ENCODE assay signal across 10 cellular contexts in the genomic region with DNA sequence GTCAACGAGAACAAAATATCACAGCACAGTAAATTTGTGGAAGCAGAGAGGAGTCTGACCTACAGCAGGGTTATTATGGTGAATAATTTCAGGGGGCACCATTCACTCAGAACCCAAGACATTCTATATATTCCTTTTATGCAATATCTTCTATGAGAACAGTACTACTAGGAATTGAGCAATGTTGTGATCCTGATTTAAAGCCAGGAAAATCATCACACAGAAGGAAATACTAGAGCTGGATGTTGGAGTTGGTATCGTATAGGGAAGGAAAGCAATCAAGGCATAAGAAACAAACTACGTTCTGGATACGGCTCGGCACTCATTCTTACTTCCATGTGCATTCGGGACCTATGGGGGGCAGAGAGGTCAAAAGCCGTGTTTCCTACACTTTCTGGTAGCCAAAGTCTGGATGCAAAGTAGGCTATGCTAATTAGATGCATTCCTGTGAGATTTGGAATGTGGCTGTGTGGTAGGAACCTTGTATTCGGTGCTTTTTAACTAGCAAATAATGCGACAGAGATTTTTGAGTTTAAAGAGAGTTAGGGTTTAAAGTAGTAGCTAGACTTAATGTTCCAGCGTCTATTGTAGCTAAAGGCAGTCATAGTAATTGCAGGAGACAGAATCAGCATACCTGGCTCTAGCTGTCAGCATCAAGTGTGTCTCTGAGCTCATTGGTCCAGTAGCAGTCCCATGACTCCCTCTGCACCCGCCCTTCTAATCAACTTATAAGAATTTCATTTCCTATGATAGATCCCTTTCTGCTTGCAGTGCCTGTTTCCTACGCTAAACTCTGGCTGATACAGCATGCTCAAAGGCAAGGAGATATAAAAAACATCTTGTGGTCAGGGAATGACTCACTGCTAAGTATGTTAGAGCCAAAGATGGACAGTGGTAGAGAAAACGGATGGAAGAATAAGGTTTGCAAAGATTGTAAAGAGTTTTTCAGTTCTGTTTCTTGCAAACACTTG. TPM values are rescaled to one million over a fixed set of nuclear protein-coding genes. Genes with fewer than 3 reads are reported as not detected.
A peak's percentile ranks its signal among the peaks of the same experiment; 100 is the strongest.
DNase-seq lines count a peak whose midpoint lies in the region; ATAC-seq and TF ChIP-seq lines count a peak whose summit lies in the region.
"Had no signal": no experiment of that assay in that cellular context is flagged by ENCODE, and none has a peak within 500 bp of the region (broad histone marks: within the 10 kb centered on the region; RNA-seq: fewer than 3 reads in every experiment).

No MANE protein-coding gene starts in this region.

- H3K4me3 ChIP-seq in HUES64 (ENCODE audit: low read length): peak overlapping the region; percentile 13; the same call in 1 of the 2 replicates
- H3K4me3 ChIP-seq in astrocyte of the cerebellum (ENCODE audit: low read depth, low read length): no peak overlapping the region
- H3K4me3 ChIP-seq in mesendoderm (ENCODE audit: low read length): no peak overlapping the region
- H3K4me3 ChIP-seq in thyroid gland (replicated peaks in 1 of 3): no peak overlapping the region

- H3K4me1 ChIP-seq in HUES64 (ENCODE audit: insufficient read depth, low read length) (peaks cover 15% of the 10 kb centered on the region), mesendoderm (ENCODE audit: control insufficient read depth, low read depth, low read length) (peaks cover 2% of the 10 kb centered on the region), thyroid gland (no peaks in the 10 kb centered on the region)

- H3K4me1 Mint-ChIP-seq in nephron progenitor cell: no peaks in the 10 kb centered on the region
- H3K4me1 Mint-ChIP-seq: natural killer cell had no signal

- no peak overlapping the region for H2AK5ac ChIP-seq in mesendoderm (ENCODE audit: low read length)

- no peak overlapping the region for H3K4ac ChIP-seq in mesendoderm (ENCODE audit: low read depth, low read length)

- no peak overlapping the region for H3K4me3 Mint-ChIP-seq in nephron progenitor cell
- H3K4me3 Mint-ChIP-seq: natural killer cell had no signal

- peak; percentile 69 for DNase-seq in GM04503 (ENCODE audit: low read depth)
- DNase-seq in astrocyte of the cerebellum (ENCODE audit: low read depth): peak; percentile 83
- peak; percentile 77 for DNase-seq in mesendoderm
- no peak for DNase-seq in thyroid gland
- no peak for DNase-seq in NCI-H2227 treated with DMSO at 0.1 percent for 48 hours (lab: John Stamatoyannopoulos, UW)
- no peak for DNase-seq in nephron progenitor cell
- DNase-seq: natural killer cell, NCI-H345 had no signal

- H3K79me1 ChIP-seq in mesendoderm (ENCODE audit: low read length): no peaks in the 10 kb centered on the region

- H3K36me3 ChIP-seq in HUES64 (ENCODE audit: insufficient read depth, low read length) (no peaks in the 10 kb centered on the region), mesendoderm (ENCODE audit: control insufficient read depth, insufficient read depth, low read length) (no peaks in the 10 kb centered on the region), thyroid gland (no peaks in the 10 kb centered on the region)

- no peak overlapping the region for H4K5ac ChIP-seq in mesendoderm (ENCODE audit: low read length)

- 70% methylated on average over 13 of the region's 13 CpGs for WGBS in HUES64
- no CpG with 5 or more reads among the region's 13 CpGs for WGBS in mesendoderm (ENCODE audit: extremely low coverage, insufficient coverage, low lambda C conversion rate)
- 81 to 85% methylated on average over 13 of the region's 13 CpGs for WGBS in thyroid gland, 2 donors

- H3K56ac ChIP-seq in mesendoderm (ENCODE audit: low read length): no peak overlapping the region

- no peaks in the 10 kb centered on the region for H3K9me3 Mint-ChIP-seq in nephron progenitor cell

- H2BK120ac ChIP-seq in mesendoderm (ENCODE audit: low read depth, low read length): no peak overlapping the region

- H3K27me3 ChIP-seq in HUES64 (ENCODE audit: insufficient read depth, low read length) (no peaks in the 10 kb centered on the region), mesendoderm (ENCODE audit: insufficient read depth, low read length, poor library complexity) (no peaks in the 10 kb centered on the region), thyroid gland (no peaks in the 10 kb centered on the region)

- no peak overlapping the region for H2BK5ac ChIP-seq in mesendoderm (ENCODE audit: low read length)

- in situ Hi-C loops in astrocyte of the cerebellum (cut with HindIII; ENCODE audit: low sequenced_read_pairs): no loop called here

- H3K27me3 Mint-ChIP-seq in nephron progenitor cell (ENCODE audit: low read depth, poor library complexity): no peaks in the 10 kb centered on the region

- ATAC-seq in GM21390 (IDR thresholded peaks at IDR 0.05; ENCODE audit: unreplicated experiment): no peak
- ATAC-seq: natural killer cell had no signal

- no peak overlapping the region for H3K18ac ChIP-seq in mesendoderm (ENCODE audit: low read length)

- H3K79me2 ChIP-seq in mesendoderm (ENCODE audit: control insufficient read depth, insufficient read depth, low read length): no peaks in the 10 kb centered on the region

- no peak for TF ChIP-seq POLR2A in thyroid gland (IDR thresholded peaks at IDR 0.05)

- no peak overlapping the region for H2BK15ac ChIP-seq in mesendoderm (replicated peaks; ENCODE audit: low read depth)

- H3K27ac Mint-ChIP-seq in nephron progenitor cell: no peak overlapping the region
- H3K27ac Mint-ChIP-seq: natural killer cell had no signal

- H3K4me2 ChIP-seq in mesendoderm (ENCODE audit: low read length): no peak overlapping the region

- H3K9ac ChIP-seq in HUES64 (ENCODE audit: low read depth, low read length) (no peak overlapping the region), mesendoderm (ENCODE audit: low read length) (no peak overlapping the region)

- H4K8ac ChIP-seq in mesendoderm (ENCODE audit: low read depth, low read length): no peak overlapping the region

- H3K36me3 Mint-ChIP-seq in nephron progenitor cell (ENCODE audit: low read depth): no peaks in the 10 kb centered on the region
- H3K36me3 Mint-ChIP-seq: natural killer cell had no signal

- intact Hi-C loops in thyroid gland (cut with DNase I): no loop called here

- H3K23ac ChIP-seq in mesendoderm (ENCODE audit: low read length): no peak overlapping the region

- H3K9me3 ChIP-seq in HUES64 (ENCODE audit: insufficient read depth, low read depth, low read length) (no peaks in the 10 kb centered on the region), thyroid gland (no peaks in the 10 kb centered on the region)

- H3K27ac ChIP-seq in HUES64 (ENCODE audit: low read depth, low read length) (no peak overlapping the region), mesendoderm (ENCODE audit: low read depth, low read length) (no peak overlapping the region), thyroid gland (no peak overlapping the region)

- TF ChIP-seq CTCF in astrocyte of the cerebellum (IDR thresholded peaks at IDR 0.05; ENCODE audit: low read depth, low read length, missing control alignments): no peak
- TF ChIP-seq CTCF in thyroid gland (IDR thresholded peaks at IDR 0.05): no peak
- TF ChIP-seq CTCF in nephron progenitor cell (IDR thresholded peaks at IDR 0.05): no peak

RNA-seq across cellular contexts. Expression of a gene that starts 43.3 kb away (rescaled TPM):
- polyA plus RNA-seq in HUES64 (2013, experiment 1 of 2): 2.7 TPM
- polyA plus RNA-seq in HUES64 (2013, experiment 2 of 2): 6.9 TPM
- 2.2 TPM for polyA plus RNA-seq in mesendoderm (2013, experiment 1 of 2)
- 2.1 TPM for polyA plus RNA-seq in mesendoderm (2013, experiment 2 of 2)
- total RNA-seq in thyroid gland: 10 to 100 TPM; 28.9 to 34.6 (median 29.9) TPM

Comparison
In these comparisons a context has a peak if more than half of its experiments do, and no peak if none do; other contexts are left out.
1. DNase-seq: peak in GM04503 (single experiment), astrocyte of the cerebellum (single experiment) and mesendoderm (single experiment); none in thyroid gland (0 of 2), NCI-H2227 treated with DMSO at 0.1 percent for 48 hours (single experiment) and nephron progenitor cell (single experiment).